Comparison of ENCODE assay signal across 3 cellular contexts in the genomic region with DNA sequence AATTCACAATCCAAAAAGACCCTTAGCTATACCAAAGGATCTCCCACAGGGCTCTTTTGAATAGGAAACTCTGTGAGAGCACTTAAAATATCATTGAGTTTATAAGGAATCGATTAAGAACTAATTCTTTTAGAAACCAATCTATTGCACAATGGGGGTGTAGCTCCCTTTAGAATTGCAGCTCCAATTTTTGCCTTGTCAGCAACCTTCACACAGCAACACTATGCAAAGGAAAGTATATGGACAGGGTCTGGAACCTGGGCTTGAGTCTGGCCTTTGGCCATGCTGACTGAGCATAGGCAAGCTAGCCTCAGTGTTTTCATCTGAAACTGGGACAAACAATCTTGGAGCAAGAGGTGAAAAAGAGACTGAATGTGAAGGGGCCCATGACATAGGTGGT.
TF ChIP-seq lines count a peak whose summit lies in the region.

No MANE protein-coding gene starts in this region.

TF ChIP-seq in HepG2, 621 proteins besides CTCF, POLR2A, EP300 and RAD21:
- TF ChIP-seq REL (CRISPR knock-in tag; conservative IDR thresholded peaks at IDR 0.05) (no peak), MAFK (conservative IDR thresholded peaks at IDR 0.05 in 1 of 2, IDR thresholded peaks at IDR 0.05 in 1 of 2; ENCODE audit: low read length in 2 of 2) (peak; percentile 82 to 93), MAFF (IDR thresholded peaks at IDR 0.05; ENCODE audit: low read depth, low read length) (peak; percentile 87)

TF ChIP-seq in IMR-90, 13 proteins besides CTCF, POLR2A, EP300 and RAD21:
- TF ChIP-seq CEBPB (IDR thresholded peaks at IDR 0.05; ENCODE audit: low read depth, low read length) (0 out of 2 replicates have a peak, but pooled peaks have one; percentile 21), MAZ (IDR thresholded peaks at IDR 0.05; ENCODE audit: borderline replicate concordance, low read depth, low read length) (no peak), SMC3 (IDR thresholded peaks at IDR 0.05; ENCODE audit: low read depth, low read length) (no peak), MAFK (IDR thresholded peaks at IDR 0.05; ENCODE audit: low read depth, low read length) (peak; percentile 87)
- TF ChIP-seq, protein P1, sequence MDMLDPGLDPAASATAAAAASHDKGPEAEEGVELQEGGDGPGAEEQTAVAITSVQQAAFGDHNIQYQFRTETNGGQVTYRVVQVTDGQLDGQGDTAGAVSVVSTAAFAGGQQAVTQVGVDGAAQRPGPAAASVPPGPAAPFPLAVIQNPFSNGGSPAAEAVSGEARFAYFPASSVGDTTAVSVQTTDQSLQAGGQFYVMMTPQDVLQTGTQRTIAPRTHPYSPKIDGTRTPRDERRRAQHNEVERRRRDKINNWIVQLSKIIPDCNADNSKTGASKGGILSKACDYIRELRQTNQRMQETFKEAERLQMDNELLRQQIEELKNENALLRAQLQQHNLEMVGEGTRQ (IDR thresholded peaks at IDR 0.05; ENCODE audit: low read depth, low read length), result no peak
- TF ChIP-seq, protein P2, sequence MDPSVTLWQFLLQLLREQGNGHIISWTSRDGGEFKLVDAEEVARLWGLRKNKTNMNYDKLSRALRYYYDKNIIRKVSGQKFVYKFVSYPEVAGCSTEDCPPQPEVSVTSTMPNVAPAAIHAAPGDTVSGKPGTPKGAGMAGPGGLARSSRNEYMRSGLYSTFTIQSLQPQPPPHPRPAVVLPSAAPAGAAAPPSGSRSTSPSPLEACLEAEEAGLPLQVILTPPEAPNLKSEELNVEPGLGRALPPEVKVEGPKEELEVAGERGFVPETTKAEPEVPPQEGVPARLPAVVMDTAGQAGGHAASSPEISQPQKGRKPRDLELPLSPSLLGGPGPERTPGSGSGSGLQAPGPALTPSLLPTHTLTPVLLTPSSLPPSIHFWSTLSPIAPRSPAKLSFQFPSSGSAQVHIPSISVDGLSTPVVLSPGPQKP (IDR thresholded peaks at IDR 0.05; ENCODE audit: borderline replicate concordance, low read depth, low read length), result no peak
TF ChIP-seq in IMR-90: peak in this region for 2.

TF ChIP-seq in H1, 55 proteins besides CTCF, POLR2A, EP300 and RAD21:
- TF ChIP-seq FOSL1 (IDR thresholded peaks at IDR 0.05; ENCODE audit: insufficient read depth, low read depth, low read length) (no peak), MAFK (IDR thresholded peaks at IDR 0.05; ENCODE audit: low read depth, low read length) (peak; percentile 40; the same call in 1 of the 2 replicates), POU5F1 (IDR thresholded peaks at IDR 0.05; ENCODE audit: low read depth, low read length) (no peak), POLR2AphosphoS5 (IDR thresholded peaks at IDR 0.05; ENCODE audit: low read depth, low read length) (no peak), TAF7 (optimal IDR thresholded peaks at IDR 0.05; ENCODE audit: borderline replicate concordance, low read depth, low read length) (no peak), CREB1 (IDR thresholded peaks at IDR 0.05) (no peak), HDAC6 (IDR thresholded peaks at IDR 0.05; ENCODE audit: low read depth, low read length) (no peak)
- TF ChIP-seq, protein P3, sequence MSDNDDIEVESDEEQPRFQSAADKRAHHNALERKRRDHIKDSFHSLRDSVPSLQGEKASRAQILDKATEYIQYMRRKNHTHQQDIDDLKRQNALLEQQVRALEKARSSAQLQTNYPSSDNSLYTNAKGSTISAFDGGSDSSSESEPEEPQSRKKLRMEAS (IDR thresholded peaks at IDR 0.05), result no peak
TF ChIP-seq in H1: peak in this region for 1.
